ENCODE assay signal across 11 cellular contexts in the genomic region with DNA sequence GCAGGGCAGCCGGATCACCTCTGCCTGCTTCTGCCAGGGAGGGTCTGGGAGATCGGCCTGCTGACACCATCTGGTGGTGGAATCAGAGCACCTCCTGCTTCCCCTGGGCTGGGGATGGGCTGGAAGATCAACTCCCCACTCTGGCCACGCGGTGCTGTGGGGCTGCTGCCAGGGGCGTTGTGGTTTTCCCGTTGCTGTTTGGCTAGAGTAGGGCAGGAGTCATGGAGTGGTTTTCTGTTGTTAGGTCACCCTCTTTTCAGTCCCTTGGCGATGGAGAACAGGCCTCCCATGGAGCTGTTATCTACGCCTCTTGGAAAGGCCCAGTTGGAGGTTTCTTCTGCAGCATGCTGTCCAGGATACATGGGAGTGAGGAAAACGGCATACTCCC. TPM values are rescaled to one million over a fixed set of nuclear protein-coding genes. Genes with fewer than 3 reads are reported as not detected.
DNase-seq lines count a peak whose midpoint lies in the region; ATAC-seq and TF ChIP-seq lines count a peak whose summit lies in the region.
"Had no signal": no experiment of that assay in that cellular context is flagged by ENCODE, and none has a peak within 500 bp of the region (broad histone marks: within the 10 kb centered on the region; RNA-seq: fewer than 3 reads in every experiment).

No MANE protein-coding gene starts in this region.

- TF ChIP-seq POLR2A in body of pancreas (IDR thresholded peaks at IDR 0.05): no peak
- no peak for TF ChIP-seq POLR2A in right lobe of liver (IDR thresholded peaks at IDR 0.05)

- peak overlapping the region in 2 of 7 donors; percentile 23 to 51 for H3K27ac Mint-ChIP-seq in CD14-positive monocyte
- H3K27ac Mint-ChIP-seq in activated CD4-positive, alpha-beta memory T cell treated with anti-CD3 and anti-CD28 coated beads, Interleukin-2, amount 10 ng/mL, durations not matched to agents 7 days and 5 days: no peak overlapping the region

- peaks cover 0 to 3% (median 0%) of the 10 kb centered on the region in 7 donors for H3K9me3 Mint-ChIP-seq in CD14-positive monocyte
- no peaks in the 10 kb centered on the region for H3K9me3 Mint-ChIP-seq in activated CD4-positive, alpha-beta memory T cell treated with anti-CD3 and anti-CD28 coated beads, Interleukin-2, amount 10 ng/mL, durations not matched to agents 7 days and 5 days
- H3K9me3 Mint-ChIP-seq: activated T-cell treated with anti-CD3 and anti-CD28 coated beads, Interleukin-2, amount 50 U/mL, for 4 hours had no signal

- intact Hi-C loops in CD14-positive monocyte (cut with micrococcal nuclease) (no loop called here), body of pancreas (cut with DNase I) (no loop called here), right lobe of liver (cut with DNase I) (no loop called here)

- ATAC-seq in body of pancreas (no peak), right lobe of liver (peak; percentile 51 to 68 (median 59)), GM19455 (IDR thresholded peaks at IDR 0.05; ENCODE audit: unreplicated experiment) (no peak)
- ATAC-seq: activated T-cell treated with anti-CD3 and anti-CD28 coated beads, Interleukin-2, amount 50 U/mL, for 4 hours had no signal

- peak; percentile 53 for DNase-seq in CD14-positive monocyte (ENCODE audit: low spot score)
- DNase-seq in HT-29 (ENCODE audit: low spot score): peak; percentile 20
- peak in 3 of 4 donors; percentile 9 to 34 (median 22) for DNase-seq in body of pancreas
- DNase-seq in right lobe of liver: peak in 2 of 3 donors; percentile 58 to 59
- DNase-seq in kidney glomerular epithelial cell (lab: John Stamatoyannopoulos, UW): no peak
- no peak for DNase-seq in anterior cingulate cortex (lab: John Stamatoyannopoulos, UW)
- DNase-seq in activated CD4-positive, alpha-beta memory T cell treated with anti-CD3 and anti-CD28 coated beads, Interleukin-2, amount 10 ng/mL, durations not matched to agents 7 days and 5 days: no peak
- DNase-seq: activated T-cell treated with anti-CD3 and anti-CD28 coated beads, Interleukin-2, amount 50 U/mL, for 4 hours had no signal

- H3K36me3 ChIP-seq in body of pancreas (replicated peaks in 1 of 2; ENCODE audit: insufficient read depth in 1 of 2, low read depth in 2 of 2) (no peaks in the 10 kb centered on the region), right lobe of liver (peaks cover 0 to 3% (median 0%) of the 10 kb centered on the region in 4 donors)

- no peak overlapping the region for H3K27ac ChIP-seq in body of pancreas
- H3K27ac ChIP-seq in right lobe of liver: no peak overlapping the region
- H3K27ac ChIP-seq: neutrophil, PC-9 had no signal

- H3K27me3 ChIP-seq in body of pancreas (no peaks in the 10 kb centered on the region), right lobe of liver (no peaks in the 10 kb centered on the region)
- H3K27me3 ChIP-seq: neutrophil had no signal

- H3K4me1 Mint-ChIP-seq in CD14-positive monocyte: peaks cover 11% of the 10 kb centered on the region
- no peaks in the 10 kb centered on the region for H3K4me1 Mint-ChIP-seq in activated CD4-positive, alpha-beta memory T cell treated with anti-CD3 and anti-CD28 coated beads, Interleukin-2, amount 10 ng/mL, durations not matched to agents 7 days and 5 days

- 77 to 86% methylated on average over 3 to 9 of the region's 9 CpGs for WGBS in body of pancreas, 2 donors
- WGBS in right lobe of liver (ENCODE audit: insufficient coverage, low coverage, low lambda C conversion rate, missing lambda C conversion rate): 83% methylated on average over 1 of the region's 9 CpGs

- POLR2A ChIA-PET in activated CD4-positive, alpha-beta memory T cell treated with anti-CD3 and anti-CD28 coated beads, Interleukin-2, amount 10 ng/mL, durations not matched to agents 7 days and 5 days (lab: Charles Lee): no interaction called here

- H3K4me3 ChIP-seq in body of pancreas (no peak overlapping the region), right lobe of liver (no peak overlapping the region)
- H3K4me3 ChIP-seq: PC-9 had no signal

- no peak overlapping the region for H3K4me3 Mint-ChIP-seq in CD14-positive monocyte
- no peak overlapping the region for H3K4me3 Mint-ChIP-seq in activated CD4-positive, alpha-beta memory T cell treated with anti-CD3 and anti-CD28 coated beads, Interleukin-2, amount 10 ng/mL, durations not matched to agents 7 days and 5 days
- H3K4me3 Mint-ChIP-seq: activated T-cell treated with anti-CD3 and anti-CD28 coated beads, Interleukin-2, amount 50 U/mL, for 4 hours had no signal

- CTCF ChIA-PET in activated CD4-positive, alpha-beta memory T cell treated with anti-CD3 and anti-CD28 coated beads, Interleukin-2, amount 10 ng/mL, durations not matched to agents 7 days and 5 days (lab: Charles Lee): no interaction called here

- peaks cover 21% of the 10 kb centered on the region for H3K4me1 ChIP-seq in body of pancreas
- peaks cover 0 to 10% (median 3%) of the 10 kb centered on the region in 4 donors for H3K4me1 ChIP-seq in right lobe of liver

- H3K27me3 Mint-ChIP-seq in CD14-positive monocyte (ENCODE audit: low read depth in 3 of 3): no peaks in the 10 kb centered on the region
- peaks cover 6% of the 10 kb centered on the region for H3K27me3 Mint-ChIP-seq in activated CD4-positive, alpha-beta memory T cell treated with anti-CD3 and anti-CD28 coated beads, Interleukin-2, amount 10 ng/mL, durations not matched to agents 7 days and 5 days

- TF ChIP-seq CTCF in CD14-positive monocyte (IDR thresholded peaks at IDR 0.05): peak; percentile 11
- no peak for TF ChIP-seq CTCF in body of pancreas (IDR thresholded peaks at IDR 0.05)
- peak in 2 of 4 donors; percentile 10 to 30 for TF ChIP-seq CTCF in right lobe of liver (IDR thresholded peaks at IDR 0.05)

- peaks cover 80 to 81% of the 10 kb centered on the region in 2 donors for H3K36me3 Mint-ChIP-seq in CD14-positive monocyte
- H3K36me3 Mint-ChIP-seq in activated CD4-positive, alpha-beta memory T cell treated with anti-CD3 and anti-CD28 coated beads, Interleukin-2, amount 10 ng/mL, durations not matched to agents 7 days and 5 days (ENCODE audit: low read depth): peaks cover 25% of the 10 kb centered on the region

- H3K9me3 ChIP-seq in body of pancreas (no peaks in the 10 kb centered on the region), right lobe of liver (no peaks in the 10 kb centered on the region)
- H3K9me3 ChIP-seq: neutrophil had no signal

RNA-seq across cellular contexts. Expression of gene BCL2L11, which starts 15.2 kb away (rescaled TPM):
- polyA plus RNA-seq in CD14-positive monocyte: 10 to 100 TPM in 1 of 2 donors, 1 to 10 TPM in 1; 8.8 to 20.4 TPM
- 9.7 and 24.5 TPM in 2 replicates for total RNA-seq in HT-29 (2014; rRNA removed; shearing (Covaris generic))
- total RNA-seq in body of pancreas: 10 to 100 TPM; 10.9 to 18.7 TPM
- 10 to 100 TPM in 2 of 6 experiments, 1 to 10 TPM in 4; 6.5 to 13.0 (median 8.8) TPM for total RNA-seq in right lobe of liver
- total RNA-seq in activated CD4-positive, alpha-beta memory T cell treated with anti-CD3 and anti-CD28 coated beads, Interleukin-2, amount 10 ng/mL, durations not matched to agents 7 days and 5 days: 10 to 100 TPM; 11.1 to 11.4 TPM

Comparison
In these comparisons a context has a peak if more than half of its experiments do, and no peak if none do; other contexts are left out.
1. DNase-seq: peak in CD14-positive monocyte (single experiment), HT-29 (single experiment), body of pancreas (3 of 4) and right lobe of liver (2 of 3); none in kidney glomerular epithelial cell (single experiment), anterior cingulate cortex (0 of 58) and activated CD4-positive, alpha-beta memory T cell treated with anti-CD3 and anti-CD28 coated beads, Interleukin-2, amount 10 ng/mL, durations not matched to agents 7 days and 5 days (single experiment).
2. ATAC-seq: peak in right lobe of liver (4 of 4); none in body of pancreas (single experiment) and GM19455 (single experiment).